Comparison of ENCODE assay signal across 8 cellular contexts in the genomic region with DNA sequence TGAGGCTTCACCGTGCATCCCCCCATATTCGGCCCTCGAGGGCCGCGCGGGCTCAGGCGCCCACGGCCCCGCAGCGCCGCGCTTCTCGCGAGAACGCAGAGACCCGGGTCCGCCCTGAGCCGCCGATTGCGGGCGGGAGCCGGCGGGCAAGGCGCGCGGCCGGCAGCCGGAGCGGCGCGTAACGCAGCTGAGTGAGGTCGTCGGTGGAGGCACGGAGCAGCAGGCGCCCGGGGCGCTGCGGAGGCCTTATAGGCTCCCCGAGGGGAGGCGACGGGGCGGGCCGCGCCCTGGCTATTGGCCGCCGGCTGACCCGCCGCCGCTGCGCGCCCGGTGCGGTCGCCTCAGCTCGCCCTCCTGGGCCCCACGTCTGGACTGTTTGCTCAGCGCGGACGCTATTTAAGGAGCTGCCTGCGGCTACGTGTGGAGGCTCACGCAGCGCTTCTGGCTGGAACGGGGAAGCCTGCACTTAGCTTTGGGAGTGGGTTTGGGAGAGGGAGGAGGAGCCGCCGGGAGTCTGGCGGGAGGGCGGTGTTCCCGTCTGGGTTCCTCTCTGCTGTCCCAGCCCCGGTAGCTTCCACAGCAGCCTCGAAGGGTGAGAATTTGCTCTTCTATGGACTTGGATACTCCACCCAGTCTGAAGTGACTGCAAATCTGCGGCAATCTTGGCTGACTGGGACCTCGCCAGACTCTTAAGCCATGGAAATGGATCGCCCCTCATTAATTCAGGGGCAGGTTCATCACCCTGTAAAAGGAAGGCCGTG. TPM values are rescaled to one million over a fixed set of nuclear protein-coding genes. Genes with fewer than 3 reads are reported as not detected.
DNase-seq lines count a peak whose midpoint lies in the region; TF ChIP-seq lines count a peak whose summit lies in the region.

A gene (minus strand): TSS at position 221 of the 761 bp plus-strand sequence. CDS start 195 bp downstream, at position 26.

- H2AFZ ChIP-seq in smooth muscle cell (ENCODE audit: low read depth): peak within 1 kb of the TSS; percentile 21

- H3K4me3 ChIP-seq in HUES6 (ENCODE audit: low read depth, low read length): peak within 1 kb of the TSS; percentile 72
- H3K4me3 ChIP-seq in smooth muscle cell: peak within 1 kb of the TSS; percentile 88

- no peaks in the 10 kb centered on the region for H3K36me3 ChIP-seq in HUES6 (ENCODE audit: control insufficient read depth, insufficient read depth, low read length)
- no peaks in the 10 kb centered on the region for H3K36me3 ChIP-seq in smooth muscle cell (ENCODE audit: low read depth)

- DNase-seq in DMS53 treated with DMSO at 0.1 percent for 48 hours (lab: John Stamatoyannopoulos, UW; ENCODE audit: unreplicated experiment) (peak; percentile 60), GM20000 (ENCODE audit: low spot score) (peak; percentile 69), SKM-1 treated with dmso at 0.1 percent for 144 hours (lab: John Stamatoyannopoulos, UW; ENCODE audit: unreplicated experiment) (peak; percentile 62), cortex of kidney (lab: John Stamatoyannopoulos, UW) (peak; percentile 39), kidney glomerular epithelial cell (lab: John Stamatoyannopoulos, UW) (peak; percentile 89), smooth muscle cell (lab: John Stamatoyannopoulos, UW; ENCODE audit: unreplicated experiment) (peak; percentile 72)
- no peak for DNase-seq in stimulated activated naive CD4-positive, alpha-beta T cell (lab: John Stamatoyannopoulos, UW)

- H3K79me2 ChIP-seq in smooth muscle cell (ENCODE audit: low read depth): peaks cover 62% of the 10 kb centered on the region

- H4K20me1 ChIP-seq in smooth muscle cell (ENCODE audit: low read depth): peaks cover 47% of the 10 kb centered on the region

- peaks cover 45% of the 10 kb centered on the region for H3K4me1 ChIP-seq in HUES6 (ENCODE audit: control insufficient read depth, insufficient read depth, low read length)
- peaks cover 17% of the 10 kb centered on the region for H3K4me1 ChIP-seq in smooth muscle cell (ENCODE audit: low read depth)

- peaks cover 33% of the 10 kb centered on the region for H3F3A ChIP-seq in smooth muscle cell (ENCODE audit: low read depth)

- TF ChIP-seq CTCF in GM20000 (IDR thresholded peaks at IDR 0.05; ENCODE audit: extremely low read depth, missing control alignments) (no peak), smooth muscle cell (IDR thresholded peaks at IDR 0.05; ENCODE audit: borderline replicate concordance, insufficient read depth, poor library complexity, severe bottlenecking) (no peak)

- peak within 1 kb of the TSS; percentile 89 for H3K4me2 ChIP-seq in smooth muscle cell

- H3K9me3 ChIP-seq in HUES6 (ENCODE audit: control insufficient read depth, insufficient read depth, low read depth, low read length): no peaks in the 10 kb centered on the region
- H3K9me3 ChIP-seq in smooth muscle cell (replicated peaks; ENCODE audit: low read depth): no peaks in the 10 kb centered on the region

- H3K27me3 ChIP-seq in HUES6 (ENCODE audit: control insufficient read depth, insufficient read depth, low read length) (peaks cover 14% of the 10 kb centered on the region; the same call in 1 of the 2 replicates), smooth muscle cell (ENCODE audit: low read depth) (no peaks in the 10 kb centered on the region)

- peak within 1 kb of the TSS; percentile 83 for H3K9ac ChIP-seq in HUES6 (ENCODE audit: low read length)
- H3K9ac ChIP-seq in smooth muscle cell (ENCODE audit: low read depth): peak within 1 kb of the TSS; percentile 93

- WGBS in smooth muscle cell (ENCODE audit: low lambda C conversion rate): 1% methylated on average over 76 of the region's 76 CpGs

- H3K27ac ChIP-seq in HUES6 (ENCODE audit: low read depth, low read length) (peak within 1 kb of the TSS; percentile 75; the same call in 1 of the 2 replicates), smooth muscle cell (ENCODE audit: low read depth) (peak within 1 kb of the TSS; percentile 96)

RNA-seq across cellular contexts. Expression of the gene that starts here (rescaled TPM):
- 658 and 786 TPM in 2 replicates for total RNA-seq in smooth muscle cell
- polyA plus RNA-seq in smooth muscle cell: 293 and 372 TPM in 2 replicates

Comparison
In these comparisons a context has a peak if more than half of its experiments do, and no peak if none do; other contexts are left out.
1. DNase-seq: peak in DMS53 treated with DMSO at 0.1 percent for 48 hours (single experiment), GM20000 (single experiment), SKM-1 treated with dmso at 0.1 percent for 144 hours (single experiment), cortex of kidney (single experiment), kidney glomerular epithelial cell (single experiment) and smooth muscle cell (single experiment); none in stimulated activated naive CD4-positive, alpha-beta T cell (0 of 6).